ENCODE assay signal across 12 cellular contexts in genomic region chr17:16872351-16872751, GRCh38.
"Had no signal": no experiment of that assay in that cellular context is flagged by ENCODE, and none has a peak within 500 bp of the region (broad histone marks: within the 10 kb centered on the region; RNA-seq: fewer than 3 reads in every experiment).

No MANE protein-coding gene starts in this region.

- H3K36me3 ChIP-seq: breast epithelium, esophagus squamous epithelium, vagina had no signal

- H3K9me3 ChIP-seq: vagina had no signal

- DNase-seq: activated CD4-positive, CD25-positive, alpha-beta regulatory T cell; activated T-cell treated with anti-CD3 and anti-CD28 coated beads, Interleukin-2, amount 50 U/mL, for 24 hours; esophagus squamous epithelium; foreskin fibroblast; glutamatergic neuron; mammary epithelial cell; nephron progenitor cell; stimulated activated CD4-positive, alpha-beta T cell treated with anti-CD3 and anti-CD28 coated beads, Interleukin-4, amount 100 ng/mL, for 1 hour; stimulated activated CD8-positive, alpha-beta memory T cell treated with anti-CD3 and anti-CD28 coated beads, Interleukin-4, amount 100 ng/mL, for 48 hours had no signal

- H3K4me3 ChIP-seq: breast epithelium, esophagus squamous epithelium, vagina had no signal

- H3K27me3 ChIP-seq: breast epithelium, vagina had no signal

- H3K9me3 Mint-ChIP-seq: activated T-cell treated with anti-CD3 and anti-CD28 coated beads, Interleukin-2, amount 50 U/mL, for 24 hours; T-helper 1 cell treated with Interleukin-12 subunit alpha and Interleukin-12 subunit beta and Interleukin-4 antibody, amounts not matched to agents 30 μg/mL and 1 μg/mL, for 36 hours had no signal

- H3K4me1 Mint-ChIP-seq: nephron progenitor cell had no signal

- H3K27me3 Mint-ChIP-seq: activated T-cell treated with anti-CD3 and anti-CD28 coated beads, Interleukin-2, amount 50 U/mL, for 24 hours had no signal

- H3K27ac ChIP-seq: breast epithelium, esophagus squamous epithelium, vagina had no signal

- H3K4me3 Mint-ChIP-seq: activated T-cell treated with anti-CD3 and anti-CD28 coated beads, Interleukin-2, amount 50 U/mL, for 24 hours; nephron progenitor cell; T-helper 1 cell treated with Interleukin-12 subunit alpha and Interleukin-12 subunit beta and Interleukin-4 antibody, amounts not matched to agents 30 μg/mL and 1 μg/mL, for 36 hours had no signal

- H3K4me1 ChIP-seq: breast epithelium, esophagus squamous epithelium, vagina had no signal

- H3K27ac Mint-ChIP-seq: activated T-cell treated with anti-CD3 and anti-CD28 coated beads, Interleukin-2, amount 50 U/mL, for 24 hours; nephron progenitor cell; T-helper 1 cell treated with Interleukin-12 subunit alpha and Interleukin-12 subunit beta and Interleukin-4 antibody, amounts not matched to agents 30 μg/mL and 1 μg/mL, for 36 hours had no signal
